ENCODE assay signal across 8 cellular contexts in genomic region chr12:93563807-93564538, GRCh38. TPM values are rescaled to one million over a fixed set of nuclear protein-coding genes. Genes with fewer than 3 reads are reported as not detected.
DNase-seq lines count a peak whose midpoint lies in the region; ATAC-seq and TF ChIP-seq lines count a peak whose summit lies in the region.

No MANE protein-coding gene starts in this region.

- H3K4me1 Mint-ChIP-seq in T-helper 17 cell, result peaks cover 22% of the 10 kb centered on the region

- ATAC-seq in GM21825 (IDR thresholded peaks at IDR 0.05; ENCODE audit: unreplicated experiment), result peak; percentile 55
- no peak for ATAC-seq in T-helper 17 cell
- ATAC-seq in left colon, result peak; percentile 56
- no peak for ATAC-seq in GM19395 (IDR thresholded peaks at IDR 0.05; ENCODE audit: unreplicated experiment)
- no peak for ATAC-seq in GM21390 (IDR thresholded peaks at IDR 0.05; ENCODE audit: unreplicated experiment)

- peak; percentile 16 for TF ChIP-seq CTCF in C4-2B (conservative IDR thresholded peaks at IDR 0.05)

- H3K27ac Mint-ChIP-seq in T-helper 17 cell, result peak overlapping the region; percentile 22

- no peaks in the 10 kb centered on the region for H3K27me3 Mint-ChIP-seq in T-helper 17 cell

- DNase-seq in T-helper 17 cell, result no peak
- DNase-seq in left colon, result no peak
- no peak for DNase-seq in NCI-H524 treated with DMSO at 0.1 percent for 48 hours (lab: John Stamatoyannopoulos, UW)
- no peak for DNase-seq in activated CD4-positive, CD25-positive, alpha-beta regulatory T cell treated with anti-CD3 and anti-CD28 coated beads, Interleukin-2, amount 50 U/mL, for 72 hours

- no peaks in the 10 kb centered on the region for H3K9me3 ChIP-seq in T-helper 17 cell (ENCODE audit: control insufficient read depth, low read length, poor library complexity, severe bottlenecking)

- no peak overlapping the region for H3K4me3 Mint-ChIP-seq in T-helper 17 cell

- no peak overlapping the region for H3K27ac ChIP-seq in C4-2B

- H3K36me3 Mint-ChIP-seq in T-helper 17 cell (ENCODE audit: low read depth), result peaks cover 6% of the 10 kb centered on the region

- intact Hi-C loops in left colon (cut with DNase I, micrococcal nuclease), result no loop called here

RNA-seq across cellular contexts. Expression of gene SOCS2, which starts 8.5 kb away (rescaled TPM):
- total RNA-seq in T-helper 17 cell (10 to 100 TPM; 24.3 to 37.7 TPM), left colon (10 to 100 TPM; 19.5 to 27.9 TPM)

Comparison
In these comparisons a context has a peak if more than half of its experiments do, and no peak if none do; other contexts are left out.
1. ATAC-seq: peak in GM21825 (single experiment) and left colon (single experiment); none in T-helper 17 cell (single experiment), GM19395 (single experiment) and GM21390 (single experiment).